In genomic region chr2:182907081-182907830, GRCh38 we compare ENCODE assay signal across 22 cellular contexts. TPM values are rescaled to one million over a fixed set of nuclear protein-coding genes. Genes with fewer than 3 reads are reported as not detected.
A peak's percentile ranks its signal among the peaks of the same experiment; 100 is the strongest.
DNase-seq lines count a peak whose midpoint lies in the region; ATAC-seq and TF ChIP-seq lines count a peak whose summit lies in the region.
"Had no signal": no experiment of that assay in that cellular context is flagged by ENCODE, and none has a peak within 500 bp of the region (broad histone marks: within the 10 kb centered on the region; RNA-seq: fewer than 3 reads in every experiment).

No MANE protein-coding gene starts in this region.

- H3K56ac ChIP-seq in H9 (ENCODE audit: insufficient read length, low read depth, low read length): no peak overlapping the region

- H3K9me3 ChIP-seq in H9 (ENCODE audit: control insufficient read depth, low read depth, low read length) (no peaks in the 10 kb centered on the region), SJCRH30 (replicated peaks) (no peaks in the 10 kb centered on the region; the same call in none of the 2 replicates)
- H3K9me3 ChIP-seq in CD4-positive, alpha-beta memory T cell (ENCODE audit: control insufficient read depth in 1 of 2, low read length in 2 of 2): no peaks in the 10 kb centered on the region
- H3K9me3 ChIP-seq: Caco-2, colonic mucosa, esophagus squamous epithelium had no signal

- H2BK12ac ChIP-seq in H9 (ENCODE audit: insufficient read length, low read depth, low read length): no peak overlapping the region

- H3K4ac ChIP-seq in H9 (ENCODE audit: low read depth, low read length): no peak overlapping the region

- H4K5ac ChIP-seq in H9 (ENCODE audit: insufficient read length, low read depth, low read length): no peak overlapping the region

- no peak overlapping the region for H3T11ph ChIP-seq in H9 (ENCODE audit: low read length)

- DNase-seq in H9 (peak; percentile 63), SJCRH30 (peak; percentile 6 to 30), endothelial cell (ENCODE audit: low spot score) (no peak), nephron progenitor cell (peak; percentile 8), pons (ENCODE audit: low spot score) (no peak)
- DNase-seq in CD4-positive, alpha-beta memory T cell: no peak
- DNase-seq: activated CD4-positive, alpha-beta T cell treated with anti-CD3 and anti-CD28 coated beads, Interleukin-2, amount 50 U/mL, for 1 hour; activated naive CD8-positive, alpha-beta T cell treated with anti-CD3 and anti-CD28 coated beads, Interleukin-2, amount 50 U/mL, for 24 hours; activated T-cell treated with anti-CD3 and anti-CD28 coated beads, Interleukin-2, amount 50 U/mL, for 48 hours; Caco-2; colonic mucosa; esophagus squamous epithelium; GDM1; naive B cell; NCI-H1092; NCI-H2227 treated with DMSO at 0.1 percent for 48 hours; stimulated activated CD4-positive, alpha-beta T cell treated with anti-CD3 and anti-CD28 coated beads, Interleukin-2, amount 100 ng/mL, for 24 hours had no signal

- CTCF ChIA-PET in CD4-positive, alpha-beta memory T cell (lab: Charles Lee; ENCODE audit: partially characterized antibody): interaction anchor here (0.8 to 1.9 kb wide), 2 partner anchors 10 to 12 kb away, joined by 3 read pairs; no protein-coding TSS in a partner anchor

- H3K27me3 Mint-ChIP-seq in H9 (ENCODE audit: low read depth) (no peaks in the 10 kb centered on the region; the same call in 1 of the 2 replicates), endothelial cell (ENCODE audit: unreplicated experiment) (peaks cover 1% of the 10 kb centered on the region), nephron progenitor cell (ENCODE audit: low read depth, poor library complexity) (no peaks in the 10 kb centered on the region)
- H3K27me3 Mint-ChIP-seq in CD4-positive, alpha-beta memory T cell: no peaks in the 10 kb centered on the region
- H3K27me3 Mint-ChIP-seq: activated naive CD8-positive, alpha-beta T cell treated with anti-CD3 and anti-CD28 coated beads, Interleukin-2, amount 50 U/mL, for 24 hours; naive B cell had no signal

- no peak overlapping the region for H3K4me3 ChIP-seq in SJCRH30
- no peak overlapping the region for H3K4me3 ChIP-seq in CD4-positive, alpha-beta memory T cell (ENCODE audit: low read length in 2 of 2)
- H3K4me3 ChIP-seq: colonic mucosa, esophagus squamous epithelium, hepatocyte had no signal

- no peaks in the 10 kb centered on the region for H4K20me1 ChIP-seq in H9 (ENCODE audit: control insufficient read depth, insufficient read depth, insufficient read length)

- intact Hi-C loops in CD4-positive, alpha-beta memory T cell (cut with micrococcal nuclease): no loop called here

- H3K79me1 ChIP-seq in H9 (ENCODE audit: insufficient read depth, low read depth, low read length, poor library complexity, severe bottlenecking): no peaks in the 10 kb centered on the region

- no peak overlapping the region for H2BK5ac ChIP-seq in H9 (ENCODE audit: insufficient read length, low read length)

- peaks cover 10 to 11% of the 10 kb centered on the region in 2 experiments for H3K4me1 Mint-ChIP-seq in H9
- H3K4me1 Mint-ChIP-seq in endothelial cell (ENCODE audit: unreplicated experiment): peaks cover 13% of the 10 kb centered on the region
- peaks cover 23% of the 10 kb centered on the region for H3K4me1 Mint-ChIP-seq in nephron progenitor cell
- peaks cover 0 to 2% (median under 1%) of the 10 kb centered on the region in 4 donors for H3K4me1 Mint-ChIP-seq in CD4-positive, alpha-beta memory T cell
- H3K4me1 Mint-ChIP-seq: activated naive CD8-positive, alpha-beta T cell treated with anti-CD3 and anti-CD28 coated beads, Interleukin-2, amount 50 U/mL, for 24 hours; naive B cell had no signal

- H3K27me3 ChIP-seq in H9 (ENCODE audit: insufficient read depth, low read length): no peaks in the 10 kb centered on the region
- no peaks in the 10 kb centered on the region for H3K27me3 ChIP-seq in SJCRH30
- no peaks in the 10 kb centered on the region for H3K27me3 ChIP-seq in CD4-positive, alpha-beta memory T cell (ENCODE audit: insufficient read depth, low read length)
- H3K27me3 ChIP-seq: colonic mucosa, esophagus squamous epithelium, hepatocyte had no signal

- H2AK5ac ChIP-seq in H9 (ENCODE audit: insufficient read length, low read length): no peak overlapping the region

- no peak overlapping the region for H3K23ac ChIP-seq in H9 (ENCODE audit: insufficient read length, low read depth, low read length)

- H2AFZ ChIP-seq in H9 (ENCODE audit: low read length): no peak overlapping the region
- H2AFZ ChIP-seq: hepatocyte had no signal

- H3K27ac Mint-ChIP-seq in H9 (peak overlapping the region; percentile 13 to 95 (median 87)), endothelial cell (ENCODE audit: unreplicated experiment) (peak overlapping the region; percentile 64), nephron progenitor cell (peak overlapping the region; percentile 98)
- H3K27ac Mint-ChIP-seq in CD4-positive, alpha-beta memory T cell: no peak overlapping the region
- H3K27ac Mint-ChIP-seq: activated naive CD8-positive, alpha-beta T cell treated with anti-CD3 and anti-CD28 coated beads, Interleukin-2, amount 50 U/mL, for 24 hours; naive B cell had no signal

- H3K27ac ChIP-seq in H9 (ENCODE audit: insufficient read length, low read depth, low read length): no peak overlapping the region
- no peak overlapping the region for H3K27ac ChIP-seq in SJCRH30
- no peak overlapping the region for H3K27ac ChIP-seq in CD4-positive, alpha-beta memory T cell (ENCODE audit: low read depth, low read length)
- H3K27ac ChIP-seq: colonic mucosa, esophagus squamous epithelium, hepatocyte had no signal

- POLR2A ChIA-PET in CD4-positive, alpha-beta memory T cell (lab: Charles Lee; ENCODE audit: partially characterized antibody): no interaction called here

- no peak overlapping the region for H3K18ac ChIP-seq in H9 (ENCODE audit: insufficient read length, low read depth, low read length)

- H2BK15ac ChIP-seq in H9 (ENCODE audit: low read depth, low read length): no peak overlapping the region

- peak overlapping the region in 1 of 2 experiments; percentile 28; a peak in 1 of 5 replicates for H3K4me3 Mint-ChIP-seq in H9
- no peak overlapping the region for H3K4me3 Mint-ChIP-seq in endothelial cell (ENCODE audit: unreplicated experiment)
- peak overlapping the region; percentile 23 for H3K4me3 Mint-ChIP-seq in nephron progenitor cell
- H3K4me3 Mint-ChIP-seq in CD4-positive, alpha-beta memory T cell: no peak overlapping the region
- H3K4me3 Mint-ChIP-seq: activated naive CD8-positive, alpha-beta T cell treated with anti-CD3 and anti-CD28 coated beads, Interleukin-2, amount 50 U/mL, for 24 hours; naive B cell had no signal

- H3K14ac ChIP-seq in H9 (ENCODE audit: insufficient read depth, low read length): no peak overlapping the region

- H4K91ac ChIP-seq in H9 (ENCODE audit: insufficient read length, low read depth, low read length): no peak overlapping the region

- H3K79me2 ChIP-seq in H9 (ENCODE audit: insufficient read depth, low read length): no peaks in the 10 kb centered on the region
- H3K79me2 ChIP-seq: hepatocyte had no signal

- no CpG with 5 or more reads among the region's 7 CpGs for WGBS in H9 (ENCODE audit: extremely low coverage, insufficient read length, low lambda C conversion rate)

- peaks cover 7% of the 10 kb centered on the region for H3K36me3 ChIP-seq in SJCRH30
- H3K36me3 ChIP-seq in CD4-positive, alpha-beta memory T cell (ENCODE audit: insufficient read depth, low read length): no peaks in the 10 kb centered on the region
- H3K36me3 ChIP-seq: colonic mucosa had no signal

- H3K23me2 ChIP-seq in H9 (ENCODE audit: insufficient read length, low read depth, low read length, poor library complexity, severe bottlenecking): no peaks in the 10 kb centered on the region

- TF ChIP-seq CTCF in H9 (conservative IDR thresholded peaks at IDR 0.05): no peak
- no peak for TF ChIP-seq CTCF in endothelial cell (IDR thresholded peaks at IDR 0.05; ENCODE audit: unreplicated experiment)
- TF ChIP-seq CTCF in nephron progenitor cell (IDR thresholded peaks at IDR 0.05): no peak

- H4K8ac ChIP-seq in H9 (replicated peaks; ENCODE audit: insufficient read length, low read depth, low read length): no peak overlapping the region

- no peaks in the 10 kb centered on the region for H3K9me3 Mint-ChIP-seq in H9
- H3K9me3 Mint-ChIP-seq in endothelial cell (ENCODE audit: unreplicated experiment): no peaks in the 10 kb centered on the region
- H3K9me3 Mint-ChIP-seq in nephron progenitor cell: peaks cover 14% of the 10 kb centered on the region
- no peaks in the 10 kb centered on the region for H3K9me3 Mint-ChIP-seq in CD4-positive, alpha-beta memory T cell
- H3K9me3 Mint-ChIP-seq: activated naive CD8-positive, alpha-beta T cell treated with anti-CD3 and anti-CD28 coated beads, Interleukin-2, amount 50 U/mL, for 24 hours had no signal

- H3K4me1 ChIP-seq in H9 (ENCODE audit: insufficient read depth, low read length) (no peaks in the 10 kb centered on the region; the same call in 1 of the 2 replicates), SJCRH30 (no peaks in the 10 kb centered on the region)
- no peaks in the 10 kb centered on the region for H3K4me1 ChIP-seq in CD4-positive, alpha-beta memory T cell (ENCODE audit: insufficient read depth, low read length)
- H3K4me1 ChIP-seq: Caco-2, colonic mucosa, esophagus squamous epithelium had no signal

- peak overlapping the region; percentile 5 for H3K4me2 ChIP-seq in H9 (ENCODE audit: insufficient read depth, insufficient read length, low read length)
- H3K4me2 ChIP-seq: hepatocyte had no signal

- ATAC-seq in GM21786 (IDR thresholded peaks at IDR 0.05; ENCODE audit: unreplicated experiment): no peak
- no peak for ATAC-seq in GM21515 (IDR thresholded peaks at IDR 0.05; ENCODE audit: unreplicated experiment)
- ATAC-seq: activated naive CD8-positive, alpha-beta T cell treated with anti-CD3 and anti-CD28 coated beads, Interleukin-2, amount 50 U/mL, for 24 hours; Right ventricle myocardium inferior had no signal

- no peak overlapping the region for H3K9ac ChIP-seq in H9 (ENCODE audit: extremely low read depth, insufficient read length, low read length)

- H2BK20ac ChIP-seq in H9 (ENCODE audit: low read depth, low read length, poor library complexity, severe bottlenecking): no peak overlapping the region

- peaks cover 0 to 15% (median 0%) of the 10 kb centered on the region in 3 experiments; a peak in 6 of 7 replicates for H3K36me3 Mint-ChIP-seq in H9 (ENCODE audit: insufficient read depth in 1 of 3, low read depth in 3 of 3)
- H3K36me3 Mint-ChIP-seq in endothelial cell (ENCODE audit: low read depth, unreplicated experiment): peaks cover 9% of the 10 kb centered on the region
- H3K36me3 Mint-ChIP-seq in nephron progenitor cell (ENCODE audit: low read depth): peaks cover 57% of the 10 kb centered on the region
- H3K36me3 Mint-ChIP-seq in CD4-positive, alpha-beta memory T cell: no peaks in the 10 kb centered on the region
- H3K36me3 Mint-ChIP-seq: naive B cell had no signal

- no peak overlapping the region for H2BK120ac ChIP-seq in H9 (ENCODE audit: low read depth, low read length, poor library complexity, severe bottlenecking)

RNA-seq across cellular contexts. Expression of gene FRZB, which starts 40.8 kb away (rescaled TPM):
- total RNA-seq in H9 (2021) (1.1 and 1.3 TPM in 2 replicates), endothelial cell (ENCODE audit: unreplicated experiment) (90.8 TPM)
- 0.35 and 0.49 TPM in 2 replicates for total RNA-seq in SJCRH30 (2014; rRNA removed; shearing (Covaris generic))
- total RNA-seq in CD4-positive, alpha-beta memory T cell: not detected
- polyA plus RNA-seq in CD4-positive, alpha-beta memory T cell: under 1 TPM in 1 of 2 donors, not detected in 1; 0.43 TPM
- total RNA-seq: Caco-2, renal cortical epithelial cell had no signal

Comparison
In these comparisons a context has a peak if more than half of its experiments do, and no peak if none do; other contexts are left out.
1. DNase-seq: peak in H9 (single experiment), SJCRH30 (2 of 2) and nephron progenitor cell (single experiment); none in endothelial cell (single experiment), CD4-positive, alpha-beta memory T cell (0 of 5) and pons (single experiment).
2. H3K27ac Mint-ChIP-seq: peak in H9 (3 of 3), endothelial cell (single experiment) and nephron progenitor cell (single experiment); none in CD4-positive, alpha-beta memory T cell (0 of 7).
3. RNA of gene FRZB, which starts 40.8 kb away (total RNA-seq): 90.8 TPM in endothelial cell (single experiment); 1.1 to 1.3 TPM in H9, 0.35 to 0.49 TPM in SJCRH30 and not detected in CD4-positive, alpha-beta memory T cell; every median in the first group is over 10 times any median in the second.